20 cellular contexts compared by ENCODE assay signal in the genomic region with DNA sequence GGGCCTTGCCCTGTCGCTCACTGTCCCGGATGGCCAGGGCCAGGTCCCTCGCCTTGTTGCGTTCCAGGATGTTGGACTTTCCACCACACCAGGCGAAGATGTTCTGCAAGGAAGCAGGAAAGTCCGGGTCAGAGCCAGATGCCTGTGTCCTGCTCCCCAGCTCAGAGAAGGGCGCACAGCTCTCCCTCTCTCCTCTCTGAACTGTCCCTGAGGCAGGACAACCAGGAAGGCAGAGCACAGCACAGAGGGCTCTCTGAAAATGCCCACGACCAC. TPM values are rescaled to one million over a fixed set of nuclear protein-coding genes. Genes with fewer than 3 reads are reported as not detected.
A peak's percentile ranks its signal among the peaks of the same experiment; 100 is the strongest.
DNase-seq lines count a peak whose midpoint lies in the region; ATAC-seq and TF ChIP-seq lines count a peak whose summit lies in the region.
"Had no signal": no experiment of that assay in that cellular context is flagged by ENCODE, and none has a peak within 500 bp of the region (broad histone marks: within the 10 kb centered on the region; RNA-seq: fewer than 3 reads in every experiment).

No MANE protein-coding gene starts in this region.

- H3K36me3 Mint-ChIP-seq in endothelial cell (ENCODE audit: low read depth, unreplicated experiment): peaks cover 24% of the 10 kb centered on the region

- H3K9me3 ChIP-seq in sigmoid colon (no peaks in the 10 kb centered on the region), upper lobe of right lung (peaks cover 6% of the 10 kb centered on the region)

- WGBS in sigmoid colon, 2 donors: 94 to 95% methylated on average over 8 of the region's 8 CpGs

- intact Hi-C loops in sigmoid colon (cut with DNase I): no loop called here
- intact Hi-C loops in upper lobe of right lung (cut with DNase I): no loop called here

- no peak overlapping the region for H3K4me3 ChIP-seq in sigmoid colon
- H3K4me3 ChIP-seq in upper lobe of right lung: no peak overlapping the region
- H3K4me3 ChIP-seq: BLaER1 treated with 17β-estradiol and CSF1 and Interleukin-3, amounts not matched to agents 10 nM and 100 nM had no signal

- no peak for TF ChIP-seq POLR2A in sigmoid colon (IDR thresholded peaks at IDR 0.05)

- peaks cover 8% of the 10 kb centered on the region for H3K4me1 Mint-ChIP-seq in endothelial cell (ENCODE audit: unreplicated experiment)

- peaks cover 0 to 27% (median 17%) of the 10 kb centered on the region in 4 donors for H3K4me1 ChIP-seq in sigmoid colon
- peaks cover 11% of the 10 kb centered on the region for H3K4me1 ChIP-seq in upper lobe of right lung

- TF ChIP-seq EP300 in sigmoid colon (IDR thresholded peaks at IDR 0.05): no peak

- H3K4me3 Mint-ChIP-seq in endothelial cell (ENCODE audit: unreplicated experiment): peak overlapping the region; percentile 42

- H3K27me3 ChIP-seq in sigmoid colon (no peaks in the 10 kb centered on the region), upper lobe of right lung (no peaks in the 10 kb centered on the region)
- H3K27me3 ChIP-seq: BLaER1 treated with 17β-estradiol and CSF1 and Interleukin-3, amounts not matched to agents 10 nM and 100 nM had no signal

- DNase-seq in activated CD4-positive, CD25-positive, alpha-beta regulatory T cell treated with anti-CD3 and anti-CD28 coated beads, Interleukin-2, amount 50 U/mL, for 72 hours: peak; percentile 22
- DNase-seq in endothelial cell (ENCODE audit: low spot score): no peak
- DNase-seq in sigmoid colon: peak; percentile 57
- DNase-seq in upper lobe of right lung: peak; percentile 54
- DNase-seq in foreskin melanocyte: no peak
- DNase-seq: 8988T, GF-D8, GOT3, NCI-H1048, NCI-H1436 treated with DMSO at 0.1 percent for 48 hours, NCI-H2081 treated with DMSO at 0.1 percent for 48 hours, NCI-H510A treated with DMSO at 0.1 percent for 48 hours, NCI-H82, PC-3 had no signal

- peaks cover 0 to 13% (median 0%) of the 10 kb centered on the region in 4 donors for H3K36me3 ChIP-seq in sigmoid colon
- H3K36me3 ChIP-seq in upper lobe of right lung: peaks cover 27% of the 10 kb centered on the region

- no peak for ATAC-seq in activated CD4-positive, CD25-positive, alpha-beta regulatory T cell treated with anti-CD3 and anti-CD28 coated beads, Interleukin-2, amount 50 U/mL, for 24 hours
- no peak for ATAC-seq in upper lobe of right lung
- no peak for ATAC-seq in HG03571 (IDR thresholded peaks at IDR 0.05; ENCODE audit: unreplicated experiment)
- no peak for ATAC-seq in HG03135 (IDR thresholded peaks at IDR 0.05; ENCODE audit: unreplicated experiment)
- ATAC-seq: HepG2, PC-3, Right ventricle myocardium inferior had no signal

- H3K27ac ChIP-seq in sigmoid colon (no peak overlapping the region), upper lobe of right lung (no peak overlapping the region)

- no peak overlapping the region for H3K27ac Mint-ChIP-seq in endothelial cell (ENCODE audit: unreplicated experiment)

- TF ChIP-seq CTCF in endothelial cell (IDR thresholded peaks at IDR 0.05; ENCODE audit: unreplicated experiment) (no peak), sigmoid colon (IDR thresholded peaks at IDR 0.05) (no peak), upper lobe of right lung (IDR thresholded peaks at IDR 0.05) (no peak)

- no peaks in the 10 kb centered on the region for H3K9me3 Mint-ChIP-seq in endothelial cell (ENCODE audit: unreplicated experiment)

- peaks cover 7% of the 10 kb centered on the region for H3K27me3 Mint-ChIP-seq in endothelial cell (ENCODE audit: unreplicated experiment)

RNA-seq across cellular contexts. Expression of a gene that starts 11.0 kb away (rescaled TPM):
- total RNA-seq in endothelial cell (ENCODE audit: unreplicated experiment): 76.4 TPM
- 10 to 100 TPM; 20.9 to 33.0 (median 30.1) TPM for total RNA-seq in sigmoid colon
- 100 to 1,000 TPM; 112 to 230 (median 150) TPM for polyA plus RNA-seq in sigmoid colon
- 419 TPM for total RNA-seq in upper lobe of right lung

RNA-seq across cellular contexts. Expression of a gene that starts 19.4 kb away (rescaled TPM):
- total RNA-seq in endothelial cell (ENCODE audit: unreplicated experiment): 0.33 TPM
- total RNA-seq in sigmoid colon: not detected
- polyA plus RNA-seq in sigmoid colon: 10 to 100 TPM in 2 of 3 donors, 1 to 10 TPM in 1; 2.8 to 14.6 (median 11.4) TPM
- total RNA-seq in upper lobe of right lung: 1.0 TPM
- total RNA-seq: PC-3, Right ventricle myocardium inferior had no signal

RNA-seq across cellular contexts. Expression of a gene that starts 44.5 kb away (rescaled TPM):
- total RNA-seq in endothelial cell (ENCODE audit: unreplicated experiment) (15.9 TPM), sigmoid colon (10 to 100 TPM; 16.7 to 26.3 (median 22.9) TPM), upper lobe of right lung (22.0 TPM)
- 10 to 100 TPM; 11.6 to 22.7 (median 12.0) TPM for polyA plus RNA-seq in sigmoid colon

RNA-seq across cellular contexts. Expression of a gene that starts 44.8 kb away (rescaled TPM):
- total RNA-seq in endothelial cell (ENCODE audit: unreplicated experiment): 37.0 TPM
- 10 to 100 TPM; 26.5 to 54.6 (median 42.1) TPM for total RNA-seq in sigmoid colon
- 100 to 1,000 TPM in 1 of 3 donors, 10 to 100 TPM in 2; 33.6 to 112 (median 36.5) TPM for polyA plus RNA-seq in sigmoid colon
- total RNA-seq in upper lobe of right lung: 58.1 TPM

Comparison
In these comparisons a context has a peak if more than half of its experiments do, and no peak if none do; other contexts are left out.
1. DNase-seq: peak in activated CD4-positive, CD25-positive, alpha-beta regulatory T cell treated with anti-CD3 and anti-CD28 coated beads, Interleukin-2, amount 50 U/mL, for 72 hours (single experiment), sigmoid colon (single experiment) and upper lobe of right lung (single experiment); none in endothelial cell (single experiment) and foreskin melanocyte (single experiment).